ENCODE assay signal across 1 cellular context in genomic region chr3:160399347-160400047, GRCh38.
TF ChIP-seq lines count a peak whose summit lies in the region.

Gene SMC4, plus strand, starts transcription at chr3:160399650. Its CDS starts 1,177 bp downstream, at chr3:160400827.

TF ChIP-seq in HepG2, 621 proteins besides CTCF, POLR2A, EP300 and RAD21 (continued from another document and continues in another):
- peak; percentile 97 for TF ChIP-seq ARID4A (CRISPR knock-in tag; IDR thresholded peaks at IDR 0.05; ENCODE audit: borderline replicate concordance)
- TF ChIP-seq, protein P1, sequence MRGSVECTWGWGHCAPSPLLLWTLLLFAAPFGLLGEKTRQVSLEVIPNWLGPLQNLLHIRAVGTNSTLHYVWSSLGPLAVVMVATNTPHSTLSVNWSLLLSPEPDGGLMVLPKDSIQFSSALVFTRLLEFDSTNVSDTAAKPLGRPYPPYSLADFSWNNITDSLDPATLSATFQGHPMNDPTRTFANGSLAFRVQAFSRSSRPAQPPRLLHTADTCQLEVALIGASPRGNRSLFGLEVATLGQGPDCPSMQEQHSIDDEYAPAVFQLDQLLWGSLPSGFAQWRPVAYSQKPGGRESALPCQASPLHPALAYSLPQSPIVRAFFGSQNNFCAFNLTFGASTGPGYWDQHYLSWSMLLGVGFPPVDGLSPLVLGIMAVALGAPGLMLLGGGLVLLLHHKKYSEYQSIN (CRISPR knock-in tag; IDR thresholded peaks at IDR 0.05; ENCODE audit: borderline replicate concordance) = no peak
- TF ChIP-seq ZNF790 (CRISPR knock-in tag; IDR thresholded peaks at IDR 0.05; ENCODE audit: borderline replicate concordance) = no peak
- TF ChIP-seq ZSCAN20 (CRISPR knock-in tag; IDR thresholded peaks at IDR 0.05; ENCODE audit: borderline replicate concordance) = peak; percentile 47; the same call in 1 of the 2 replicates
- TF ChIP-seq, protein P2, sequence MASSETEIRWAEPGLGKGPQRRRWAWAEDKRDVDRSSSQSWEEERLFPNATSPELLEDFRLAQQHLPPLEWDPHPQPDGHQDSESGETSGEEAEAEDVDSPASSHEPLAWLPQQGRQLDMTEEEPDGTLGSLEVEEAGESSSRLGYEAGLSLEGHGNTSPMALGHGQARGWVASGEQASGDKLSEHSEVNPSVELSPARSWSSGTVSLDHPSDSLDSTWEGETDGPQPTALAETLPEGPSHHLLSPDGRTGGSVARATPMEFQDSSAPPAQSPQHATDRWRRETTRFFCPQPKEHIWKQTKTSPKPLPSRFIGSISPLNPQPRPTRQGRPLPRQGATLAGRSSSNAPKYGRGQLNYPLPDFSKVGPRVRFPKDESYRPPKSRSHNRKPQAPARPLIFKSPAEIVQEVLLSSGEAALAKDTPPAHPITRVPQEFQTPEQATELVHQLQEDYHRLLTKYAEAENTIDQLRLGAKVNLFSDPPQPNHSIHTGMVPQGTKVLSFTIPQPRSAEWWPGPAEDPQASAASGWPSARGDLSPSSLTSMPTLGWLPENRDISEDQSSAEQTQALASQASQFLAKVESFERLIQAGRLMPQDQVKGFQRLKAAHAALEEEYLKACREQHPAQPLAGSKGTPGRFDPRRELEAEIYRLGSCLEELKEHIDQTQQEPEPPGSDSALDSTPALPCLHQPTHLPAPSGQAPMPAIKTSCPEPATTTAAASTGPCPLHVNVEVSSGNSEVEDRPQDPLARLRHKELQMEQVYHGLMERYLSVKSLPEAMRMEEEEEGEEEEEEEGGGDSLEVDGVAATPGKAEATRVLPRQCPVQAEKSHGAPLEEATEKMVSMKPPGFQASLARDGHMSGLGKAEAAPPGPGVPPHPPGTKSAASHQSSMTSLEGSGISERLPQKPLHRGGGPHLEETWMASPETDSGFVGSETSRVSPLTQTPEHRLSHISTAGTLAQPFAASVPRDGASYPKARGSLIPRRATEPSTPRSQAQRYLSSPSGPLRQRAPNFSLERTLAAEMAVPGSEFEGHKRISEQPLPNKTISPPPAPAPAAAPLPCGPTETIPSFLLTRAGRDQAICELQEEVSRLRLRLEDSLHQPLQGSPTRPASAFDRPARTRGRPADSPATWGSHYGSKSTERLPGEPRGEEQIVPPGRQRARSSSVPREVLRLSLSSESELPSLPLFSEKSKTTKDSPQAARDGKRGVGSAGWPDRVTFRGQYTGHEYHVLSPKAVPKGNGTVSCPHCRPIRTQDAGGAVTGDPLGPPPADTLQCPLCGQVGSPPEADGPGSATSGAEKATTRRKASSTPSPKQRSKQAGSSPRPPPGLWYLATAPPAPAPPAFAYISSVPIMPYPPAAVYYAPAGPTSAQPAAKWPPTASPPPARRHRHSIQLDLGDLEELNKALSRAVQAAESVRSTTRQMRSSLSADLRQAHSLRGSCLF (CRISPR knock-in tag; IDR thresholded peaks at IDR 0.05; ENCODE audit: borderline replicate concordance) = no peak
- TF ChIP-seq ZBTB42 (CRISPR knock-in tag; IDR thresholded peaks at IDR 0.05) = no peak
- TF ChIP-seq GPN1 (CRISPR knock-in tag; IDR thresholded peaks at IDR 0.05; ENCODE audit: borderline replicate concordance) = no peak
- TF ChIP-seq GABPA (IDR thresholded peaks at IDR 0.05; ENCODE audit: low read depth, low read length) = peak; percentile 13; the same call in 1 of the 2 replicates
- peak; percentile 86 for TF ChIP-seq GABPA (CRISPR knock-in tag; IDR thresholded peaks at IDR 0.05; ENCODE audit: low read depth)
- TF ChIP-seq PRMT3 (CRISPR knock-in tag; IDR thresholded peaks at IDR 0.05; ENCODE audit: borderline replicate concordance, low read depth) = no peak; the same call in 1 of the 2 replicates
- no peak for TF ChIP-seq SPEN (CRISPR knock-in tag; IDR thresholded peaks at IDR 0.05; ENCODE audit: low read depth)
- TF ChIP-seq SOX6 (IDR thresholded peaks at IDR 0.05) = no peak
- no peak for TF ChIP-seq SOX6 (CRISPR knock-in tag; IDR thresholded peaks at IDR 0.05)
- TF ChIP-seq FOXM1 (CRISPR knock-in tag; IDR thresholded peaks at IDR 0.05) = no peak
- TF ChIP-seq, protein P3, sequence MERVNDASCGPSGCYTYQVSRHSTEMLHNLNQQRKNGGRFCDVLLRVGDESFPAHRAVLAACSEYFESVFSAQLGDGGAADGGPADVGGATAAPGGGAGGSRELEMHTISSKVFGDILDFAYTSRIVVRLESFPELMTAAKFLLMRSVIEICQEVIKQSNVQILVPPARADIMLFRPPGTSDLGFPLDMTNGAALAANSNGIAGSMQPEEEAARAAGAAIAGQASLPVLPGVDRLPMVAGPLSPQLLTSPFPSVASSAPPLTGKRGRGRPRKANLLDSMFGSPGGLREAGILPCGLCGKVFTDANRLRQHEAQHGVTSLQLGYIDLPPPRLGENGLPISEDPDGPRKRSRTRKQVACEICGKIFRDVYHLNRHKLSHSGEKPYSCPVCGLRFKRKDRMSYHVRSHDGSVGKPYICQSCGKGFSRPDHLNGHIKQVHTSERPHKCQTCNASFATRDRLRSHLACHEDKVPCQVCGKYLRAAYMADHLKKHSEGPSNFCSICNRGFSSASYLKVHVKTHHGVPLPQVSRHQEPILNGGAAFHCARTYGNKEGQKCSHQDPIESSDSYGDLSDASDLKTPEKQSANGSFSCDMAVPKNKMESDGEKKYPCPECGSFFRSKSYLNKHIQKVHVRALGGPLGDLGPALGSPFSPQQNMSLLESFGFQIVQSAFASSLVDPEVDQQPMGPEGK (CRISPR knock-in tag; IDR thresholded peaks at IDR 0.05) = no peak
- TF ChIP-seq PITX1 (CRISPR knock-in tag; IDR thresholded peaks at IDR 0.05) = no peak
- 0 out of 2 replicates have a peak, but pooled peaks have one; percentile 27 for TF ChIP-seq FIP1L1 (IDR thresholded peaks at IDR 0.05; ENCODE audit: borderline replicate concordance, insufficient read depth, low read depth, low read length)
- no peak for TF ChIP-seq ARID5B (CRISPR knock-in tag; IDR thresholded peaks at IDR 0.05)
- TF ChIP-seq MED8 (CRISPR knock-in tag; IDR thresholded peaks at IDR 0.05; ENCODE audit: insufficient replicate concordance) = no peak
- TF ChIP-seq, protein P4, sequence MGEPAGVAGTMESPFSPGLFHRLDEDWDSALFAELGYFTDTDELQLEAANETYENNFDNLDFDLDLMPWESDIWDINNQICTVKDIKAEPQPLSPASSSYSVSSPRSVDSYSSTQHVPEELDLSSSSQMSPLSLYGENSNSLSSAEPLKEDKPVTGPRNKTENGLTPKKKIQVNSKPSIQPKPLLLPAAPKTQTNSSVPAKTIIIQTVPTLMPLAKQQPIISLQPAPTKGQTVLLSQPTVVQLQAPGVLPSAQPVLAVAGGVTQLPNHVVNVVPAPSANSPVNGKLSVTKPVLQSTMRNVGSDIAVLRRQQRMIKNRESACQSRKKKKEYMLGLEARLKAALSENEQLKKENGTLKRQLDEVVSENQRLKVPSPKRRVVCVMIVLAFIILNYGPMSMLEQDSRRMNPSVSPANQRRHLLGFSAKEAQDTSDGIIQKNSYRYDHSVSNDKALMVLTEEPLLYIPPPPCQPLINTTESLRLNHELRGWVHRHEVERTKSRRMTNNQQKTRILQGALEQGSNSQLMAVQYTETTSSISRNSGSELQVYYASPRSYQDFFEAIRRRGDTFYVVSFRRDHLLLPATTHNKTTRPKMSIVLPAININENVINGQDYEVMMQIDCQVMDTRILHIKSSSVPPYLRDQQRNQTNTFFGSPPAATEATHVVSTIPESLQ (CRISPR knock-in tag; conservative IDR thresholded peaks at IDR 0.05) = no peak
- no peak for TF ChIP-seq KDM3A (CRISPR knock-in tag; IDR thresholded peaks at IDR 0.05; ENCODE audit: low read depth)
- TF ChIP-seq NFYC (CRISPR knock-in tag; IDR thresholded peaks at IDR 0.05) = no peak
- no peak for TF ChIP-seq ZNF850 (CRISPR knock-in tag; conservative IDR thresholded peaks at IDR 0.05)
- TF ChIP-seq, protein P5, sequence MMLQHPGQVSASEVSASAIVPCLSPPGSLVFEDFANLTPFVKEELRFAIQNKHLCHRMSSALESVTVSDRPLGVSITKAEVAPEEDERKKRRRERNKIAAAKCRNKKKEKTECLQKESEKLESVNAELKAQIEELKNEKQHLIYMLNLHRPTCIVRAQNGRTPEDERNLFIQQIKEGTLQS (CRISPR knock-in tag; IDR thresholded peaks at IDR 0.05) = no peak
- no peak for TF ChIP-seq CEBPB (IDR thresholded peaks at IDR 0.05; ENCODE audit: borderline replicate concordance, low read depth, low read length)
- no peak for TF ChIP-seq NFIB (CRISPR knock-in tag; IDR thresholded peaks at IDR 0.05; ENCODE audit: borderline replicate concordance)
- TF ChIP-seq TP53 (CRISPR knock-in tag; conservative IDR thresholded peaks at IDR 0.05) = no peak
- peak; percentile 74 for TF ChIP-seq THAP11 (CRISPR knock-in tag; IDR thresholded peaks at IDR 0.05)
- no peak for TF ChIP-seq SALL1 (CRISPR knock-in tag; IDR thresholded peaks at IDR 0.05)
- TF ChIP-seq ZNF607 (CRISPR knock-in tag; IDR thresholded peaks at IDR 0.05; ENCODE audit: borderline replicate concordance) = no peak; the same call in 1 of the 2 replicates
- no peak for TF ChIP-seq ZNF570 (CRISPR knock-in tag; IDR thresholded peaks at IDR 0.05; ENCODE audit: borderline replicate concordance)
- TF ChIP-seq ERF (CRISPR knock-in tag; IDR thresholded peaks at IDR 0.05) = no peak; the same call in 1 of the 2 replicates
- no peak for TF ChIP-seq RFX1 (IDR thresholded peaks at IDR 0.05)
- TF ChIP-seq NFKBIZ (CRISPR knock-in tag; IDR thresholded peaks at IDR 0.05) = no peak
- TF ChIP-seq, protein P6, sequence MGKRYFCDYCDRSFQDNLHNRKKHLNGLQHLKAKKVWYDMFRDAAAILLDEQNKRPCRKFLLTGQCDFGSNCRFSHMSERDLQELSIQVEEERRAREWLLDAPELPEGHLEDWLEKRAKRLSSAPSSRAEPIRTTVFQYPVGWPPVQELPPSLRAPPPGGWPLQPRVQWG (CRISPR knock-in tag; IDR thresholded peaks at IDR 0.05; ENCODE audit: borderline replicate concordance, low read depth) = no peak
- TF ChIP-seq SMAD1 (CRISPR knock-in tag; IDR thresholded peaks at IDR 0.05; ENCODE audit: borderline replicate concordance, low read depth) = no peak
- TF ChIP-seq MYPOP (CRISPR knock-in tag; IDR thresholded peaks at IDR 0.05) = peak; percentile 61; the same call in 1 of the 2 replicates
